8 cellular contexts compared by ENCODE assay signal in genomic region chr9:137303031-137303892, GRCh38. TPM values are rescaled to one million over a fixed set of nuclear protein-coding genes. Genes with fewer than 3 reads are reported as not detected.
DNase-seq lines count a peak whose midpoint lies in the region; ATAC-seq and TF ChIP-seq lines count a peak whose summit lies in the region.

No MANE protein-coding gene starts in this region.

- peaks cover 0 to 14% (median 4%) of the 10 kb centered on the region in 4 donors for H3K27me3 ChIP-seq in upper lobe of left lung

- H3K36me3 ChIP-seq in upper lobe of left lung, result no peaks in the 10 kb centered on the region

- H3K9me3 ChIP-seq in upper lobe of left lung, result no peaks in the 10 kb centered on the region

- peak overlapping the region in 3 of 4 donors; percentile 53 to 61 (median 57) for H3K4me3 ChIP-seq in upper lobe of left lung

- H3K27ac ChIP-seq in upper lobe of left lung, result peak overlapping the region; percentile 79 to 90 (median 83)

- no peak overlapping the region for H3K27ac Mint-ChIP-seq in memory B cell

- no peaks in the 10 kb centered on the region for H3K9me3 Mint-ChIP-seq in memory B cell

- TF ChIP-seq EP300 in upper lobe of left lung (IDR thresholded peaks at IDR 0.05), result no peak

- peaks cover 61 to 93% (median 75%) of the 10 kb centered on the region in 4 donors for H3K4me1 ChIP-seq in upper lobe of left lung

- peaks cover 4% of the 10 kb centered on the region for H3K27me3 Mint-ChIP-seq in memory B cell

- TF ChIP-seq POLR2A in upper lobe of left lung (IDR thresholded peaks at IDR 0.05), result peak in 1 of 4 donors; percentile 12

- WGBS in upper lobe of left lung, 2 donors, result 46 to 62% methylated on average over 8 to 27 of the region's 27 CpGs

- peak; percentile 9 for DNase-seq in activated naive CD4-positive, alpha-beta T cell treated with anti-CD3 and anti-CD28 coated beads, Interleukin-2, amount 50 U/mL, for 16 hours
- DNase-seq in activated naive CD4-positive, alpha-beta T cell treated with Interleukin-2 at 50 U/mL for 16 hours, result no peak
- peak; percentile 55 for DNase-seq in cerebellar cortex (ENCODE audit: low spot score)
- DNase-seq in memory B cell (ENCODE audit: low spot score in 2 of 2), result peak in 1 of 2 donors; percentile 40
- peak in 1 of 2 donors; percentile 78 for DNase-seq in upper lobe of left lung
- DNase-seq in HuH-7.5 (ENCODE audit: low spot score), result no peak
- DNase-seq in 8988T, result no peak

- H3K36me3 Mint-ChIP-seq in memory B cell, result no peaks in the 10 kb centered on the region

- H3K4me3 Mint-ChIP-seq in memory B cell, result peak overlapping the region; percentile 37

- TF ChIP-seq CTCF in upper lobe of left lung (IDR thresholded peaks at IDR 0.05), result no peak

- peaks cover 5% of the 10 kb centered on the region for H3K4me1 Mint-ChIP-seq in memory B cell

- ATAC-seq in memory B cell (ENCODE audit: low read depth) (no peak), upper lobe of left lung (ENCODE audit: low FRiP score in 2 of 2) (no peak), HG02623 (IDR thresholded peaks at IDR 0.05; ENCODE audit: unreplicated experiment) (no peak)

RNA-seq across cellular contexts. Expression of gene NRARP, which starts 1.2 kb away (rescaled TPM):
- 10 to 100 TPM in 3 of 6 donors, 1 to 10 TPM in 3; 3.1 to 26.9 (median 9.5) TPM for total RNA-seq in upper lobe of left lung

RNA-seq across cellular contexts. Expression of gene TOR4A, which starts 25.7 kb away (rescaled TPM):
- 10 to 100 TPM; 31.5 to 62.6 (median 39.2) TPM for total RNA-seq in upper lobe of left lung

RNA-seq across cellular contexts. Expression of gene NELFB, which starts 48.1 kb away (rescaled TPM):
- total RNA-seq in upper lobe of left lung, result 10 to 100 TPM; 31.8 to 55.6 (median 49.8) TPM

RNA-seq across cellular contexts. Expression of gene STPG3, which starts 52.2 kb away (rescaled TPM):
- under 1 TPM in 1 of 6 donors, not detected in 5; 0.23 TPM for total RNA-seq in upper lobe of left lung

Comparison
In these comparisons a context has a peak if more than half of its experiments do, and no peak if none do; other contexts are left out.
1. DNase-seq: peak in activated naive CD4-positive, alpha-beta T cell treated with anti-CD3 and anti-CD28 coated beads, Interleukin-2, amount 50 U/mL, for 16 hours (single experiment) and cerebellar cortex (single experiment); none in activated naive CD4-positive, alpha-beta T cell treated with Interleukin-2 at 50 U/mL for 16 hours (single experiment), HuH-7.5 (single experiment) and 8988T (single experiment).